8 cellular contexts compared by ENCODE assay signal in the genomic region with DNA sequence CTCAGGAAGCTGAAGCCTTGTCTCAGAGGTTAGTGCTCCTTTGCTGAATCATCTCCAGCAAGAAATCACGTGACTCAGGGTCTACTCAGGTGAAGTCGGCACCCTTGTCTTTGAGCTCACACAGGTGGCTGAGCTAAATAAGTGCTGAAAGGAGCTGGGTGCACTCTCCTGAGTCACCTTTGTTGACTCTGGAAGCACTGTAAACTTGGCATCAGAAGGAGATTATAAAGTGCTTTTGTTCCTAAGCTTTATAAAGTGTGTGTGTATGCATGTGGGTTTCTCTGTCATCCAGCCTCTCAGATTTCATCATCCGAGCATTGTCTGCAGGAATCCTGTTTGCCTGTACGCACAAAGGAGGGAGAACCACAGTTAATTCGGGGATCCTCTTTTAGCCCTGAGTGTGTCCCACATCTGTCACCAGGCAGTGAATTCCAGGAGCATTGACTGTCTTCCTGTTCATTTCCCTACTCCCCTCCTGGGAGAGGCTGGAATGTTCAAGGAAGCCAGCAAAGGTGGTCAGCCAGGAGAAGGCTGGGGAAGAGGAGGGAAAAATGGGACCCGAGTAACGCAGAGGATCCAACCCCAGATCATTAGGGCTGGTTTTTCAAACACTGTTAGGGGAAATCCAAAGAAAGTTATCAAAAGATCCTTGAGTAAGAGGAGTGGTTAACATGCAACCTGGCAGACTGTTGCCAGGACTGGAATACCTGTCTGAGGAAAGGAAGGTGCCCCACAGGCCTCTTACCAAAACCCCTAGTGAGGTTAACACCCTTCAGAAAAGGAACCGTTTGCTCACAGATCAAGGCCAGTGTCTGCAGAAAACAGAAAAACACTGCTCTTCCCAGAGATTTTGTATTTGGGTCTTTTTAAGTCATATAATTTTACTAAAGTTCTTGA.
DNase-seq lines count a peak whose midpoint lies in the region; ATAC-seq and TF ChIP-seq lines count a peak whose summit lies in the region.

No MANE protein-coding gene starts in this region.

- H3K27ac Mint-ChIP-seq in activated T-cell treated with anti-CD3 and anti-CD28 coated beads, Interleukin-2, amount 50 U/mL, for 72 hours, result peak overlapping the region; percentile 95

- peak; percentile 24 for DNase-seq in GM19238 (ENCODE audit: insufficient read length, low spot score)
- DNase-seq in NCI-H187 (lab: John Stamatoyannopoulos, UW), result peak; percentile 69 to 75
- DNase-seq in activated T-cell treated with anti-CD3 and anti-CD28 coated beads, Interleukin-2, amount 50 U/mL, for 72 hours, result peak; percentile 61 to 67
- DNase-seq in left ventricle myocardium inferior, result no peak
- DNase-seq in spleen, result no peak
- DNase-seq in cerebellum (ENCODE audit: low spot score), result no peak
- no peak for DNase-seq in DMS 273 (lab: John Stamatoyannopoulos, UW; ENCODE audit: unreplicated experiment)

- H3K4me1 ChIP-seq in left ventricle myocardium inferior, result peaks cover 70% of the 10 kb centered on the region
- peaks cover 6 to 46% (median 24%) of the 10 kb centered on the region in 6 donors for H3K4me1 ChIP-seq in spleen

- peak; percentile 81 to 92 for ATAC-seq in activated T-cell treated with anti-CD3 and anti-CD28 coated beads, Interleukin-2, amount 50 U/mL, for 72 hours (replicated peaks in 1 of 2)
- no peak for ATAC-seq in GM19035 (IDR thresholded peaks at IDR 0.05; ENCODE audit: unreplicated experiment)

- H3K27me3 ChIP-seq in left ventricle myocardium inferior (ENCODE audit: low read depth), result no peaks in the 10 kb centered on the region
- no peaks in the 10 kb centered on the region for H3K27me3 ChIP-seq in spleen (replicated peaks in 1 of 7)

- peak overlapping the region; percentile 59 to 75 for H3K4me3 Mint-ChIP-seq in activated T-cell treated with anti-CD3 and anti-CD28 coated beads, Interleukin-2, amount 50 U/mL, for 72 hours

- peaks cover 23 to 49% of the 10 kb centered on the region in 2 donors for H3K36me3 Mint-ChIP-seq in activated T-cell treated with anti-CD3 and anti-CD28 coated beads, Interleukin-2, amount 50 U/mL, for 72 hours (ENCODE audit: insufficient read depth in 2 of 2)

- H3K4me3 ChIP-seq in left ventricle myocardium inferior, result no peak overlapping the region
- no peak overlapping the region for H3K4me3 ChIP-seq in spleen

- TF ChIP-seq POLR2A in spleen (IDR thresholded peaks at IDR 0.05), result no peak

- H3K9me3 ChIP-seq in left ventricle myocardium inferior (replicated peaks), result no peaks in the 10 kb centered on the region
- no peaks in the 10 kb centered on the region for H3K9me3 ChIP-seq in spleen

- peaks cover 80% of the 10 kb centered on the region for H3K4me1 Mint-ChIP-seq in activated T-cell treated with anti-CD3 and anti-CD28 coated beads, Interleukin-2, amount 50 U/mL, for 72 hours (ENCODE audit: low read depth)

- no peak for TF ChIP-seq CTCF in left ventricle myocardium inferior (IDR thresholded peaks at IDR 0.05; ENCODE audit: borderline replicate concordance)
- no peak for TF ChIP-seq CTCF in spleen (IDR thresholded peaks at IDR 0.05 in 8 of 11, conservative IDR thresholded peaks at IDR 0.05 in 3 of 11)

- H3K9me3 Mint-ChIP-seq in activated T-cell treated with anti-CD3 and anti-CD28 coated beads, Interleukin-2, amount 50 U/mL, for 72 hours, result peaks cover 0 to 2% of the 10 kb centered on the region in 2 donors

- no peaks in the 10 kb centered on the region for H3K27me3 Mint-ChIP-seq in activated T-cell treated with anti-CD3 and anti-CD28 coated beads, Interleukin-2, amount 50 U/mL, for 72 hours (ENCODE audit: low read depth)

- 61 to 71% (median 63%) methylated on average over 8 of the region's 8 CpGs for WGBS in spleen, 5 donors

- H3K36me3 ChIP-seq in left ventricle myocardium inferior, result no peaks in the 10 kb centered on the region
- peaks cover 0 to 80% (median 0%) of the 10 kb centered on the region in 6 donors for H3K36me3 ChIP-seq in spleen

- intact Hi-C loops in left ventricle myocardium inferior (cut with micrococcal nuclease), result no loop called here
- intact Hi-C loops in spleen (cut with DNase I; ENCODE audit: low total_unique reads), result no loop called here

- H3K27ac ChIP-seq in left ventricle myocardium inferior (replicated peaks) (peak overlapping the region; percentile 69), spleen (peak overlapping the region in 5 of 8 donors; percentile 7 to 63 (median 12))

Comparison
In these comparisons a context has a peak if more than half of its experiments do, and no peak if none do; other contexts are left out.
1. DNase-seq: peak in GM19238 (single experiment), NCI-H187 (2 of 2) and activated T-cell treated with anti-CD3 and anti-CD28 coated beads, Interleukin-2, amount 50 U/mL, for 72 hours (2 of 2); none in left ventricle myocardium inferior (single experiment), spleen (single experiment), cerebellum (single experiment) and DMS 273 (single experiment).